In the genomic region with DNA sequence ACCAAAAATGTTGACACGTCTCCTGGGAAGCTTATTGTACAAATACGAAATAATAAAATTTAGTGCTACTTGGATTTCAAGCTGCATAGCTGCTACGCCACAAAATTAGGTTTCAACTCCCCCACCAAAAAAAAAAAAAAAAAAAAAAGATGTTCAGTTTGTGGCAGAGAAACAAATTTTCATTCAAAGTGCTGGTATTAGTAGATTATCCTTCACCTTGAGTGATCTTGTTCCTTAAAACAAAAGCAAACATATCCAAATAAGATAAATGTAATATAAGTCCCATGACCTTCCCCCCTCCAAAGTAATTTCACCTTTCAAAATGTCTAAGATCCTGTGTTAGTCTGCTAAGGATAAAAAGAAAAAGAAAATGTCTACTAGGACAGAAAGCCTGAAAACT, we compare ENCODE assay signal across 9 cellular contexts. TPM values are rescaled to one million over a fixed set of nuclear protein-coding genes. Genes with fewer than 3 reads are reported as not detected.
DNase-seq lines count a peak whose midpoint lies in the region; ATAC-seq and TF ChIP-seq lines count a peak whose summit lies in the region.
"Had no signal": no experiment of that assay in that cellular context is flagged by ENCODE, and none has a peak within 500 bp of the region (broad histone marks: within the 10 kb centered on the region; RNA-seq: fewer than 3 reads in every experiment).

No MANE protein-coding gene starts in this region.

- no peaks in the 10 kb centered on the region for H3K27me3 ChIP-seq in GM23248 (replicated peaks; ENCODE audit: insufficient read depth)

- H3K4me1 ChIP-seq in GM23248 (ENCODE audit: insufficient read depth) = peaks cover 32% of the 10 kb centered on the region

- WGBS in GM23248 (ENCODE audit: low coverage in 1 of 2, low lambda C conversion rate in 2 of 2, missing lambda C conversion rate in 2 of 2), 2 experiments = 69 to 73% methylated on average over 3 of the region's 3 CpGs

- DNase-seq in GM23248 (no peak), fibroblast of pulmonary artery (ENCODE audit: low read depth) (no peak), skeletal muscle cell (ENCODE audit: low read depth) (no peak), mucosa of gallbladder (ENCODE audit: low spot score) (no peak), epidermal melanocyte (ENCODE audit: insufficient read length, low spot score) (no peak), germinal center (ENCODE audit: low spot score) (no peak)

- H3K9me2 ChIP-seq in GM23248 (ENCODE audit: insufficient read depth) = no peaks in the 10 kb centered on the region

- H3F3A ChIP-seq in GM23248 (ENCODE audit: insufficient read depth) = peaks cover 44% of the 10 kb centered on the region

- TF ChIP-seq CTCF in WI38 (IDR thresholded peaks at IDR 0.05; ENCODE audit: low read depth, low read length) (no peak), fibroblast of pulmonary artery (IDR thresholded peaks at IDR 0.05; ENCODE audit: low read length, missing control alignments) (no peak)

- no peaks in the 10 kb centered on the region for H3K9me3 ChIP-seq in GM23248 (ENCODE audit: low read depth)

- H3K4me2 ChIP-seq in GM23248 (ENCODE audit: unreplicated experiment) = peak overlapping the region; percentile 92

- peaks cover 48% of the 10 kb centered on the region for H3K79me2 ChIP-seq in GM23248 (ENCODE audit: insufficient read depth)

- H3K4me3 ChIP-seq in GM23248 (peak overlapping the region; percentile 92), WI38 (ENCODE audit: low read depth, low read length) (peak overlapping the region; percentile 78), fibroblast of pulmonary artery (replicated peaks; ENCODE audit: low read depth, low read length) (peak overlapping the region; percentile 90), skeletal muscle cell (ENCODE audit: low read depth, low read length) (peak overlapping the region; percentile 89)

- peak overlapping the region; percentile 75 for H3K27ac ChIP-seq in GM23248

- peak overlapping the region; percentile 96 for H3K9ac ChIP-seq in GM23248

- H2AFZ ChIP-seq in GM23248 = no peak overlapping the region

- in situ Hi-C loops in GM23248 (cut with MboI) = loop anchor here (5.0 kb wide), 1 partner anchor 93 kb away; no protein-coding TSS in a partner anchor

- peaks cover 15% of the 10 kb centered on the region; the same call in 1 of the 2 replicates for H4K20me1 ChIP-seq in GM23248 (ENCODE audit: insufficient read depth)

- H3K36me3 ChIP-seq in GM23248 (ENCODE audit: low read depth) = peaks cover 25% of the 10 kb centered on the region

- no peak for ATAC-seq in GM21619 (IDR thresholded peaks at IDR 0.05; ENCODE audit: unreplicated experiment)

RNA-seq across cellular contexts. Expression of a gene that starts 2.2 kb away (rescaled TPM):
- 6.7 and 8.4 TPM in 2 replicates for total RNA-seq in GM23248 (2014; rRNA removed; shearing (Covaris generic))
- polyA plus RNA-seq in GM23248 (2016; fragmentation: Nextera tagmentation; extraction: Ambion mirVana) = 93.8 and 96.4 TPM in 2 replicates
- 134 TPM for total RNA-seq in mucosa of gallbladder

RNA-seq across cellular contexts. Expression of a gene that starts 28.5 kb away (rescaled TPM):
- not detected in 2 replicates for total RNA-seq in GM23248 (2014; rRNA removed; shearing (Covaris generic))
- not detected in 2 replicates for polyA plus RNA-seq in GM23248 (2016; fragmentation: Nextera tagmentation; extraction: Ambion mirVana)
- 0.63 TPM for total RNA-seq in mucosa of gallbladder
- total RNA-seq: RPMI7951 had no signal

Comparison
In these comparisons a context has a peak if more than half of its experiments do, and no peak if none do; other contexts are left out.
1. RNA of a gene that starts 2.2 kb away (total RNA-seq): 134 TPM in mucosa of gallbladder (single experiment); 6.7 to 8.4 TPM in GM23248; every median in the first group is over 10 times any median in the second.
2. Peak in every context shown above with its lines, with median percentiles within 50 percentile points of each other: H3K4me3 ChIP-seq.